19 cellular contexts compared by ENCODE assay signal in the genomic region with DNA sequence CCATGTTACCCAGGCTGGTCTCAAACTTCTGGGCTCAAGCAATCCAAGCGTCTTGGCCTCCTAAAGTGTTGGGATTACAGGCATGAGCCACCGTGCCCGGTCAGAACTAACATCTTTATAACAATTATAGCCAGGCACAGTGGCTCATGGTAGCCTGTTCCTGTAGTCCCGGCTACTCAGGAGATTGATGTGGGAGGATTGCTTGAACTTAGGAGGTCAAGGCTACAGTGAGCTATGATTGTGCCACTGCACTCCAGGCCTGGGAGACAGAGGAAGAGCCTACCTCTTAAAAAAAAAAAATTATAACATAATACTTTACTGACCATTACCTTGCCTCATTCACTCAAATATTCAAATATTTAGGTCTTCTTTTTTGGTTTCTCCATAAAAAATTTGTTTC. TPM values are rescaled to one million over a fixed set of nuclear protein-coding genes. Genes with fewer than 3 reads are reported as not detected.
"Had no signal": no experiment of that assay in that cellular context is flagged by ENCODE, and none has a peak within 500 bp of the region (broad histone marks: within the 10 kb centered on the region; RNA-seq: fewer than 3 reads in every experiment).

No MANE protein-coding gene starts in this region.

- H3K9ac ChIP-seq: KMS-11 had no signal

- DNase-seq: Kasumi-1, MM.1S, NCI-H1092 treated with DMSO at 0.1 percent for 48 hours, NCI-H1436, NCI-H187, NCI-H2029 treated with DMSO at 0.1 percent for 48 hours, NCI-H2171 treated with DMSO at 0.1 percent for 48 hours, NCI-H345, NCI-H446 treated with DMSO at 0.1 percent for 48 hours, NCI-H524, NCI-H526 treated with DMSO at 0.1 percent for 48 hours, NCI-H774, RPMI8226, SHP77 had no signal

- H3K4me2 ChIP-seq: KMS-11 had no signal

- H3K4me3 ChIP-seq: K562 had no signal

- H3K27ac ChIP-seq: HL-60, KMS-11 had no signal

RNA-seq across cellular contexts. Expression of gene MYMX, which starts 16.8 kb away (rescaled TPM):
- total RNA-seq: K562, M059J had no signal
- polyA plus RNA-seq: IgD-negative memory B cell had no signal

RNA-seq across cellular contexts. Expression of gene CAPN11, which starts 41.3 kb away (rescaled TPM):
- total RNA-seq: M059J had no signal
- polyA plus RNA-seq: IgD-negative memory B cell had no signal
